Comparison of ENCODE assay signal across 8 cellular contexts in genomic region chr22:24768537-24769374, GRCh38. TPM values are rescaled to one million over a fixed set of nuclear protein-coding genes. Genes with fewer than 3 reads are reported as not detected.
DNase-seq lines count a peak whose midpoint lies in the region; ATAC-seq and FAIRE-seq lines count a peak whose summit lies in the region.

No MANE protein-coding gene starts in this region.

- no peak overlapping the region for H3K4me3 ChIP-seq in mesendoderm (ENCODE audit: low read length)

- H3K27ac ChIP-seq in mesendoderm (ENCODE audit: low read depth, low read length), result no peak overlapping the region

- intact Hi-C loops in Right ventricle myocardium inferior (cut with DNase I) (loop anchor here (1.0 to 5.0 kb wide), 2 partner anchors 82 to 279 kb away; no protein-coding TSS in a partner anchor), cardiac septum (cut with DNase I) (no loop called here)

- H3K9ac ChIP-seq in mesendoderm (ENCODE audit: low read length), result no peak overlapping the region

- H4K8ac ChIP-seq in mesendoderm (ENCODE audit: low read depth, low read length), result no peak overlapping the region

- DNase-seq in Right ventricle myocardium inferior (ENCODE audit: missing footprints) (no peak), cardiac septum (ENCODE audit: low spot score) (no peak), NCI-H146 treated with DMSO at 0.1 percent for 48 hours (lab: John Stamatoyannopoulos, UW; ENCODE audit: unreplicated experiment) (peak; percentile 25), dermis microvascular lymphatic vessel endothelial cell (ENCODE audit: low read depth in 2 of 2) (peak; percentile 54 to 64), mesendoderm (peak; percentile 69), superior temporal gyrus (ENCODE audit: extremely low spot score) (peak; percentile 76)

- no peak overlapping the region for H4K5ac ChIP-seq in mesendoderm (ENCODE audit: low read length)

- peak; percentile 74 for FAIRE-seq in TTC549 (lab: Jason Lieb, UNC)

- no peak overlapping the region for H2BK5ac ChIP-seq in mesendoderm (ENCODE audit: low read length)

- H3K27me3 ChIP-seq in mesendoderm (ENCODE audit: insufficient read depth, low read length, poor library complexity), result no peaks in the 10 kb centered on the region

- no peak overlapping the region for H2BK15ac ChIP-seq in mesendoderm (replicated peaks; ENCODE audit: low read depth)

- no peak overlapping the region for H2BK120ac ChIP-seq in mesendoderm (ENCODE audit: low read depth, low read length)

- H2AK5ac ChIP-seq in mesendoderm (ENCODE audit: low read length), result no peak overlapping the region

- no peak overlapping the region for H3K4ac ChIP-seq in mesendoderm (ENCODE audit: low read depth, low read length)

- ATAC-seq in Right ventricle myocardium inferior (peak; percentile 57), HG03342 (IDR thresholded peaks at IDR 0.05; ENCODE audit: unreplicated experiment) (no peak)

- no peaks in the 10 kb centered on the region for H3K4me1 ChIP-seq in mesendoderm (ENCODE audit: control insufficient read depth, low read depth, low read length)

- no peak overlapping the region for H3K4me2 ChIP-seq in mesendoderm (ENCODE audit: low read length)

- WGBS in mesendoderm (ENCODE audit: extremely low coverage, insufficient coverage, low lambda C conversion rate), result no CpG with 5 or more reads among the region's 8 CpGs

- no peak overlapping the region for H3K23ac ChIP-seq in mesendoderm (ENCODE audit: low read length)

- H3K56ac ChIP-seq in mesendoderm (ENCODE audit: low read length), result no peak overlapping the region

- H3K18ac ChIP-seq in mesendoderm (ENCODE audit: low read length), result no peak overlapping the region

- H3K79me1 ChIP-seq in mesendoderm (ENCODE audit: low read length), result no peaks in the 10 kb centered on the region

- no peaks in the 10 kb centered on the region for H3K79me2 ChIP-seq in mesendoderm (ENCODE audit: control insufficient read depth, insufficient read depth, low read length)

- no peaks in the 10 kb centered on the region for H3K36me3 ChIP-seq in mesendoderm (ENCODE audit: control insufficient read depth, insufficient read depth, low read length)

RNA-seq across cellular contexts. Expression of gene PIWIL3, which starts 5.8 kb away (rescaled TPM):
- total RNA-seq in Right ventricle myocardium inferior, result not detected
- total RNA-seq in cardiac septum, result not detected
- total RNA-seq in dermis microvascular lymphatic vessel endothelial cell, result under 0.01 and 0.13 TPM in 2 replicates
- polyA plus RNA-seq in mesendoderm (2013, experiment 1 of 2), result 0.15 TPM
- 0.25 TPM for polyA plus RNA-seq in mesendoderm (2013, experiment 2 of 2)

RNA-seq across cellular contexts. Expression of gene SGSM1, which starts 37.3 kb away (rescaled TPM):
- total RNA-seq in Right ventricle myocardium inferior (7.5 TPM), cardiac septum (8.0 TPM), dermis microvascular lymphatic vessel endothelial cell (4.1 and 9.2 TPM in 2 replicates)
- polyA plus RNA-seq in mesendoderm (2013, experiment 1 of 2), result 1.3 TPM
- 0.39 TPM for polyA plus RNA-seq in mesendoderm (2013, experiment 2 of 2)

Comparison
In these comparisons a context has a peak if more than half of its experiments do, and no peak if none do; other contexts are left out.
1. DNase-seq: peak in NCI-H146 treated with DMSO at 0.1 percent for 48 hours (single experiment), dermis microvascular lymphatic vessel endothelial cell (2 of 2), mesendoderm (single experiment) and superior temporal gyrus (single experiment); none in Right ventricle myocardium inferior (single experiment) and cardiac septum (single experiment).